Comparison of ENCODE assay signal across 21 cellular contexts in genomic region chr15:77895742-77896141, GRCh38.
"Had no signal": no experiment of that assay in that cellular context is flagged by ENCODE, and none has a peak within 500 bp of the region (broad histone marks: within the 10 kb centered on the region; RNA-seq: fewer than 3 reads in every experiment).

No MANE protein-coding gene starts in this region.

- DNase-seq: effector CD4-positive, alpha-beta T cell; endodermal cell; hippocampal formation; kidney glomerular epithelial cell; mesenchymal stem cell; midbrain; nucleus accumbens; retina; small intestine; stimulated activated CD4-positive, alpha-beta T cell treated with anti-CD3 and anti-CD28 coated beads, Interleukin-12 subunit alpha, Interleukin-12 subunit beta, amount 100 ng/mL, for 4 hours; stimulated activated CD4-positive, alpha-beta T cell treated with anti-CD3 and anti-CD28 coated beads, Interleukin-2, amount 100 ng/mL, for 48 hours; stimulated activated naive CD4-positive, alpha-beta T cell treated with Interleukin-2 at 50 U/mL for 16 hours; uterus had no signal

- ATAC-seq: heart left ventricle; left lobe of liver; natural killer cell treated with Interleukin-12 subunit alpha and Interleukin-12 subunit beta and Interleukin-15 and Interleukin-18, amount 100 ng/mL, for 72 hours; psoas muscle had no signal

- H3K4me2 ChIP-seq: neural progenitor cell had no signal

- H3K79me2 ChIP-seq: parathyroid adenoma had no signal

- H3K27ac ChIP-seq: coronary artery, neural progenitor cell, parathyroid adenoma, psoas muscle, uterus had no signal

- H3K4me3 ChIP-seq: coronary artery, lung, neural progenitor cell, psoas muscle, uterus had no signal

- H3K4me1 ChIP-seq: neural progenitor cell, parathyroid adenoma, psoas muscle, uterus had no signal

- H3K9me3 ChIP-seq: heart left ventricle, psoas muscle, uterus had no signal

- H2AFZ ChIP-seq: neural progenitor cell, parathyroid adenoma had no signal

- H3K27me3 ChIP-seq: heart left ventricle, neural progenitor cell, uterus had no signal

- H3K9ac ChIP-seq: neural progenitor cell, parathyroid adenoma had no signal

- H3K36me3 ChIP-seq: heart left ventricle, neural progenitor cell, uterus had no signal
